Comparison of ENCODE assay signal across 9 cellular contexts in genomic region chr3:137692803-137693431, GRCh38.
DNase-seq lines count a peak whose midpoint lies in the region; ATAC-seq and TF ChIP-seq lines count a peak whose summit lies in the region.
"Had no signal": no experiment of that assay in that cellular context is flagged by ENCODE, and none has a peak within 500 bp of the region (broad histone marks: within the 10 kb centered on the region; RNA-seq: fewer than 3 reads in every experiment).

No MANE protein-coding gene starts in this region.

- intact Hi-C loops in Panc1 (cut with micrococcal nuclease; ENCODE audit: unreplicated experiment), result loop anchor here (2.0 kb wide), 1 partner anchor 588 kb away; no protein-coding TSS in a partner anchor

- H3K9me3 ChIP-seq in DOHH2 (ENCODE audit: control insufficient read depth, insufficient read depth, low read length), result no peaks in the 10 kb centered on the region
- no peaks in the 10 kb centered on the region for H3K9me3 ChIP-seq in Panc1 (ENCODE audit: control insufficient read depth, insufficient read depth, low read depth, low read length)

- no peaks in the 10 kb centered on the region for H3K36me3 ChIP-seq in DOHH2 (ENCODE audit: control insufficient read depth, low read length)
- H3K36me3 ChIP-seq in Panc1 (ENCODE audit: control insufficient read depth, insufficient read depth, low read length), result no peaks in the 10 kb centered on the region

- H3K79me2 ChIP-seq in DOHH2 (ENCODE audit: control insufficient read depth, low read length), result no peaks in the 10 kb centered on the region

- H3K4me3 ChIP-seq in DOHH2 (ENCODE audit: low read length), result no peak overlapping the region
- no peak overlapping the region for H3K4me3 ChIP-seq in HFF-Myc (replicated peaks; ENCODE audit: low read depth, low read length)
- H3K4me3 ChIP-seq in Panc1 (ENCODE audit: low read depth in 2 of 2, low read length in 2 of 2), result no peak overlapping the region

- H3K27me3 ChIP-seq in DOHH2 (ENCODE audit: control insufficient read depth, low read length) (no peaks in the 10 kb centered on the region), Panc1 (ENCODE audit: control insufficient read depth, insufficient read depth, low read length) (peaks cover 4% of the 10 kb centered on the region; the same call in 1 of the 2 replicates)

- ATAC-seq in Panc1, result peak; percentile 84
- ATAC-seq in left lobe of liver, result peak; percentile 94
- ATAC-seq in omental fat pad (ENCODE audit: low FRiP score), result no peak

- DNase-seq in HFF-Myc (ENCODE audit: extremely low read depth, low read depth), result no peak
- DNase-seq in Panc1 (ENCODE audit: low read depth, low spot score), result no peak
- DNase-seq in left lobe of liver (ENCODE audit: low spot score), result peak; percentile 52
- DNase-seq in omental fat pad (ENCODE audit: low spot score), result no peak
- no peak for DNase-seq in NCI-H2196 treated with DMSO at 0.1 percent for 48 hours (lab: John Stamatoyannopoulos, UW; ENCODE audit: unreplicated experiment)
- DNase-seq in AG08395 (ENCODE audit: low spot score), result no peak
- DNase-seq in GM19238 (ENCODE audit: insufficient read length, low spot score), result no peak
- DNase-seq: activated naive CD4-positive, alpha-beta T cell treated with anti-CD3 and anti-CD28 coated beads, Interleukin-2, amount 50 U/mL, for 16 hours had no signal

- POLR2A ChIA-PET in Panc1 (lab: Charles Lee), result no interaction called here

- no peaks in the 10 kb centered on the region for H3K9me2 ChIP-seq in DOHH2 (replicated peaks; ENCODE audit: control insufficient read depth, low read length)

- H3K27ac ChIP-seq in DOHH2 (ENCODE audit: low read depth, low read length) (no peak overlapping the region), Panc1 (ENCODE audit: low read length) (no peak overlapping the region)

- no TSS peak for BruUV-seq in Panc1 (replicated peaks; lab: Mats Ljungman, UMichigan)

- no peaks in the 10 kb centered on the region for H3F3A ChIP-seq in DOHH2 (ENCODE audit: control insufficient read depth, insufficient read depth)

- H3K4me2 ChIP-seq in DOHH2 (ENCODE audit: low read length), result no peak overlapping the region

- TF ChIP-seq CTCF in DOHH2 (IDR thresholded peaks at IDR 0.05; ENCODE audit: low read depth, low read length, poor library complexity, severe bottlenecking) (peak; percentile 54), HFF-Myc (IDR thresholded peaks at IDR 0.05; ENCODE audit: low read depth, low read length, missing control alignments) (peak; percentile 18), Panc1 (IDR thresholded peaks at IDR 0.05) (peak; percentile 84), omental fat pad (IDR thresholded peaks at IDR 0.05) (no peak)

- H4K20me1 ChIP-seq in DOHH2 (ENCODE audit: control insufficient read depth, insufficient read depth, low read depth, low read length), result no peaks in the 10 kb centered on the region

- in situ Hi-C loops in Panc1 (cut with HindIII; ENCODE audit: low pct_unique_long_range_greater_than_20kb, low sequenced_read_pairs), result no loop called here

- CTCF ChIA-PET in Panc1 (lab: Charles Lee), result interaction anchor here (1.7 kb wide), 1 partner anchor 582 kb away, joined by 6 read pairs; no protein-coding TSS in a partner anchor

- H3K4me1 ChIP-seq in DOHH2 (ENCODE audit: control insufficient read depth, low read length), result no peaks in the 10 kb centered on the region
- H3K4me1 ChIP-seq in Panc1 (ENCODE audit: control insufficient read depth, insufficient read depth, low read length), result no peaks in the 10 kb centered on the region

Comparison
In these comparisons a context has a peak if more than half of its experiments do, and no peak if none do; other contexts are left out.
1. CTCF ChIP-seq: peak in DOHH2 (single experiment), HFF-Myc (single experiment) and Panc1 (single experiment); none in omental fat pad (0 of 3).